ENCODE assay signal across 19 cellular contexts in genomic region chr1:74775735-74776134, GRCh38. TPM values are rescaled to one million over a fixed set of nuclear protein-coding genes. Genes with fewer than 3 reads are reported as not detected.
DNase-seq lines count a peak whose midpoint lies in the region; ATAC-seq and TF ChIP-seq lines count a peak whose summit lies in the region.
"Had no signal": no experiment of that assay in that cellular context is flagged by ENCODE, and none has a peak within 500 bp of the region (broad histone marks: within the 10 kb centered on the region; RNA-seq: fewer than 3 reads in every experiment).

No MANE protein-coding gene starts in this region.

- peaks cover 15% of the 10 kb centered on the region for H3K4me1 ChIP-seq in ACC112 (ENCODE audit: control insufficient read depth, insufficient read depth, low read length, unreplicated experiment)
- no peaks in the 10 kb centered on the region for H3K4me1 ChIP-seq in IMR-90 (ENCODE audit: control insufficient read depth, insufficient read depth, low read length)
- H3K4me1 ChIP-seq in OCI-LY7 (ENCODE audit: insufficient read depth, low read length, poor library complexity, severe bottlenecking), result no peaks in the 10 kb centered on the region
- H3K4me1 ChIP-seq: Caco-2 had no signal

- H2AK9ac ChIP-seq in IMR-90 (replicated peaks; ENCODE audit: low read depth, low read length, poor library complexity), result no peak overlapping the region

- H4K5ac ChIP-seq in IMR-90 (ENCODE audit: low read depth, low read length), result no peak overlapping the region

- no peak overlapping the region for H3K27ac Mint-ChIP-seq in activated T-helper 1 cell treated with anti-CD3 and anti-CD28 coated beads, Interleukin-12 subunit alpha, Interleukin-12 subunit beta, Interleukin-2, Interleukin-4 antibody, amounts not matched to agents 30 ng/mL and 10 ng/mL and 1 ng/mL, durations not matched to agents 14 hours and 24 hours and 36 hours
- H3K27ac Mint-ChIP-seq: CD14-positive monocyte had no signal

- no peak overlapping the region for H3K4me3 Mint-ChIP-seq in activated T-helper 1 cell treated with anti-CD3 and anti-CD28 coated beads, Interleukin-12 subunit alpha, Interleukin-12 subunit beta, Interleukin-2, Interleukin-4 antibody, amounts not matched to agents 30 ng/mL and 10 ng/mL and 1 ng/mL, durations not matched to agents 14 hours and 24 hours and 36 hours
- H3K4me3 Mint-ChIP-seq: CD14-positive monocyte had no signal

- no peak overlapping the region for H4K8ac ChIP-seq in IMR-90 (ENCODE audit: low read depth in 2 of 2, low read length in 2 of 2)

- H3K14ac ChIP-seq in IMR-90 (replicated peaks; ENCODE audit: low read depth, low read length), result no peak overlapping the region

- ATAC-seq in IMR-90 (ENCODE audit: low read depth) (no peak), GM21526 (IDR thresholded peaks at IDR 0.05; ENCODE audit: low FRiP score, unreplicated experiment) (no peak)
- ATAC-seq: GM12878 had no signal

- H2BK5ac ChIP-seq in IMR-90 (ENCODE audit: low read depth, low read length, poor library complexity, severe bottlenecking), result no peak overlapping the region

- H4K91ac ChIP-seq in IMR-90 (ENCODE audit: insufficient read depth, low read depth, low read length), result no peak overlapping the region

- no peak for TF ChIP-seq POLR2A in IMR-90 (IDR thresholded peaks at IDR 0.05; ENCODE audit: low read depth, low read length)

- no peak overlapping the region for H3K9ac ChIP-seq in IMR-90 (ENCODE audit: low read depth, low read length)
- H3K9ac ChIP-seq: GM23248 had no signal

- H3K56ac ChIP-seq in IMR-90 (ENCODE audit: extremely low read depth, insufficient read depth, low read length), result no peak overlapping the region

- no peak overlapping the region for H3K18ac ChIP-seq in IMR-90 (ENCODE audit: low read depth, low read length)

- no peaks in the 10 kb centered on the region for H3K9me3 Mint-ChIP-seq in activated T-helper 1 cell treated with anti-CD3 and anti-CD28 coated beads, Interleukin-12 subunit alpha, Interleukin-12 subunit beta, Interleukin-2, Interleukin-4 antibody, amounts not matched to agents 30 ng/mL and 10 ng/mL and 1 ng/mL, durations not matched to agents 14 hours and 24 hours and 36 hours
- H3K9me3 Mint-ChIP-seq: CD14-positive monocyte had no signal

- no peak overlapping the region for H2BK15ac ChIP-seq in IMR-90 (ENCODE audit: low read depth, low read length)

- CTCF ChIA-PET in IMR-90 (lab: Yijun Ruan, JAX) (interaction anchor here (1.1 to 2.0 kb wide), 2 partner anchors 12 to 427 kb away, joined by 3 to 14 read pairs; no protein-coding TSS in a partner anchor), OCI-LY7 (lab: Charles Lee; ENCODE audit: unreplicated experiment) (no interaction called here)

- H2BK120ac ChIP-seq in IMR-90 (ENCODE audit: low read depth, low read length), result no peak overlapping the region

- H3K27me3 ChIP-seq in ACC112 (ENCODE audit: insufficient read depth, low read length) (no peaks in the 10 kb centered on the region), IMR-90 (ENCODE audit: control insufficient read depth, insufficient read depth, low read length) (no peaks in the 10 kb centered on the region)

- in situ Hi-C loops in IMR-90 (cut with MboI; ENCODE audit: low sequenced_read_pairs), result no loop called here
- in situ Hi-C loops in astrocyte of the cerebellum (cut with HindIII; ENCODE audit: low sequenced_read_pairs), result no loop called here

- dilution Hi-C loops in IMR-90 (cut with HindIII; ENCODE audit: low sequenced_read_pairs, unreplicated experiment), result no loop called here

- WGBS in IMR-90 (ENCODE audit: extremely low coverage in 2 of 2, insufficient read length in 1 of 2), 2 experiments, result no CpG with 5 or more reads among the region's 2 CpGs

- H3K4me3 ChIP-seq in ACC112 (ENCODE audit: low read depth, low read length), result no peak overlapping the region
- H3K4me3 ChIP-seq in IMR-90 (ENCODE audit: insufficient read depth, low read depth, low read length), result no peak overlapping the region
- no peak overlapping the region for H3K4me3 ChIP-seq in astrocyte of the cerebellum (ENCODE audit: low read depth, low read length)
- no peak overlapping the region for H3K4me3 ChIP-seq in OCI-LY7 (ENCODE audit: low read depth, low read length, poor library complexity, severe bottlenecking)
- H3K4me3 ChIP-seq: GM12878, GM23248 had no signal

- no peaks in the 10 kb centered on the region for H3K9me2 ChIP-seq in OCI-LY7 (ENCODE audit: insufficient read depth, low read length)

- intact Hi-C loops in IMR-90 (cut with micrococcal nuclease), result no loop called here
- intact Hi-C loops in activated T-helper 1 cell treated with anti-CD3 and anti-CD28 coated beads, Interleukin-12 subunit alpha, Interleukin-12 subunit beta, Interleukin-2, Interleukin-4 antibody, amounts not matched to agents 30 ng/mL and 10 ng/mL and 1 ng/mL, durations not matched to agents 14 hours and 24 hours and 36 hours (cut with micrococcal nuclease), result loop anchor here (10.0 kb wide), 1 partner anchor 359 kb away; the partner anchor contains the start of gene LHX8
- intact Hi-C loops in OCI-LY7 (cut with micrococcal nuclease; ENCODE audit: unreplicated experiment), result no loop called here

- H2BK20ac ChIP-seq in IMR-90 (ENCODE audit: low read depth, low read length), result no peak overlapping the region

- no peak overlapping the region for H2AK5ac ChIP-seq in IMR-90 (ENCODE audit: low read depth, low read length)

- H2AFZ ChIP-seq in ACC112 (ENCODE audit: low read length, unreplicated experiment), result peak overlapping the region; percentile 32
- H2AFZ ChIP-seq in IMR-90 (replicated peaks; ENCODE audit: low read length, poor library complexity), result no peak overlapping the region
- H2AFZ ChIP-seq in OCI-LY7 (ENCODE audit: low read length), result no peak overlapping the region
- H2AFZ ChIP-seq: GM23248 had no signal

- TF ChIP-seq CTCF in AG09319 (IDR thresholded peaks at IDR 0.05; ENCODE audit: low read depth, low read length) (peak; percentile 50), IMR-90 (conservative IDR thresholded peaks at IDR 0.05; ENCODE audit: low read depth, low read length) (peak; percentile 14; the same call in 1 of the 2 replicates), astrocyte of the cerebellum (IDR thresholded peaks at IDR 0.05; ENCODE audit: low read depth, low read length, missing control alignments) (peak; percentile 15), OCI-LY7 (conservative IDR thresholded peaks at IDR 0.05; ENCODE audit: low read length) (no peak)

- H3K27ac ChIP-seq in ACC112 (ENCODE audit: low read depth, low read length), result no peak overlapping the region
- H3K27ac ChIP-seq in IMR-90 (ENCODE audit: insufficient read depth, low read length), result no peak overlapping the region
- H3K27ac ChIP-seq in OCI-LY7 (ENCODE audit: low read depth, low read length, poor library complexity, severe bottlenecking), result no peak overlapping the region
- H3K27ac ChIP-seq: GM23248 had no signal

- no peaks in the 10 kb centered on the region for H3K36me3 Mint-ChIP-seq in activated T-helper 1 cell treated with anti-CD3 and anti-CD28 coated beads, Interleukin-12 subunit alpha, Interleukin-12 subunit beta, Interleukin-2, Interleukin-4 antibody, amounts not matched to agents 30 ng/mL and 10 ng/mL and 1 ng/mL, durations not matched to agents 14 hours and 24 hours and 36 hours (ENCODE audit: low read depth)
- H3K36me3 Mint-ChIP-seq: CD14-positive monocyte had no signal

- DNase-seq in AG09319 (ENCODE audit: extremely low read depth, low read depth) (no peak), IMR-90 (no peak), astrocyte of the cerebellum (ENCODE audit: low read depth) (no peak), OCI-LY7 (ENCODE audit: low spot score) (no peak)
- no peak for DNase-seq in activated T-helper 1 cell treated with anti-CD3 and anti-CD28 coated beads, Interleukin-12 subunit alpha, Interleukin-12 subunit beta, Interleukin-2, Interleukin-4 antibody, amounts not matched to agents 30 ng/mL and 10 ng/mL and 1 ng/mL, durations not matched to agents 14 hours and 24 hours and 36 hours (ENCODE audit: low spot score)
- DNase-seq: Caco-2, DMS79 treated with DMSO at 0.1 percent for 48 hours, GM23248, KBM-7, NCI-H1048, NCI-H1694, NCI-H2107, NCI-H345, NCI-H526, SHP77 had no signal

- H4K20me1 ChIP-seq in IMR-90 (ENCODE audit: insufficient read depth, low read length) (no peaks in the 10 kb centered on the region), OCI-LY7 (ENCODE audit: insufficient read depth, low read length) (no peaks in the 10 kb centered on the region)

- H3K9me3 ChIP-seq in IMR-90 (ENCODE audit: control insufficient read depth, insufficient read depth, low read length), result no peaks in the 10 kb centered on the region
- H3K9me3 ChIP-seq in OCI-LY7 (ENCODE audit: low read length), result no peaks in the 10 kb centered on the region
- H3K9me3 ChIP-seq: Caco-2 had no signal

- no peaks in the 10 kb centered on the region for H3K9me1 ChIP-seq in IMR-90 (ENCODE audit: insufficient read depth, low read length)

- H3K4me2 ChIP-seq in IMR-90 (ENCODE audit: low read depth, low read length) (no peak overlapping the region), OCI-LY7 (ENCODE audit: low read length) (no peak overlapping the region)

- H3K36me3 ChIP-seq in ACC112 (ENCODE audit: insufficient read depth, low read length) (no peaks in the 10 kb centered on the region), IMR-90 (ENCODE audit: control insufficient read depth, insufficient read depth, low read length) (no peaks in the 10 kb centered on the region), OCI-LY7 (ENCODE audit: insufficient read depth, low read length) (no peaks in the 10 kb centered on the region)

- TF ChIP-seq RAD21 in IMR-90 (IDR thresholded peaks at IDR 0.05; ENCODE audit: low read length), result no peak

- BruUV-seq in IMR-90 (replicated peaks; lab: Mats Ljungman, UMichigan) (no TSS peak), OCI-LY7 (replicated peaks; lab: Mats Ljungman, UMichigan) (no TSS peak)

- POLR2A ChIA-PET in IMR-90 (lab: Charles Lee; ENCODE audit: unreplicated experiment), result no interaction called here
- POLR2A ChIA-PET in OCI-LY7 (lab: Charles Lee), result interaction anchor here (0.9 to 1.0 kb wide), 2 partner anchors 9 to 11 kb away, joined by 3 read pairs; no protein-coding TSS in a partner anchor

- no peaks in the 10 kb centered on the region for H3K4me1 Mint-ChIP-seq in activated T-helper 1 cell treated with anti-CD3 and anti-CD28 coated beads, Interleukin-12 subunit alpha, Interleukin-12 subunit beta, Interleukin-2, Interleukin-4 antibody, amounts not matched to agents 30 ng/mL and 10 ng/mL and 1 ng/mL, durations not matched to agents 14 hours and 24 hours and 36 hours (ENCODE audit: low read depth)
- H3K4me1 Mint-ChIP-seq: CD14-positive monocyte had no signal

- H3K23ac ChIP-seq in IMR-90 (ENCODE audit: low read depth, low read length), result no peak overlapping the region

- H3K79me2 ChIP-seq in ACC112 (ENCODE audit: control insufficient read depth, insufficient read depth, low read length, unreplicated experiment) (no peaks in the 10 kb centered on the region), OCI-LY7 (ENCODE audit: insufficient read depth, low read depth, low read length) (no peaks in the 10 kb centered on the region)

- H3K27me3 Mint-ChIP-seq in activated T-helper 1 cell treated with anti-CD3 and anti-CD28 coated beads, Interleukin-12 subunit alpha, Interleukin-12 subunit beta, Interleukin-2, Interleukin-4 antibody, amounts not matched to agents 30 ng/mL and 10 ng/mL and 1 ng/mL, durations not matched to agents 14 hours and 24 hours and 36 hours (ENCODE audit: insufficient read depth), result peaks cover 4% of the 10 kb centered on the region

- H3K79me1 ChIP-seq in IMR-90 (ENCODE audit: low read depth in 1 of 2, low read length in 2 of 2), result no peaks in the 10 kb centered on the region

- no peak overlapping the region for H3K4ac ChIP-seq in IMR-90 (ENCODE audit: low read depth, low read length)

RNA-seq across cellular contexts. Expression of gene TYW3, which starts 42.8 kb away (rescaled TPM):
- 16.5 and 23.9 TPM in 2 replicates for total RNA-seq in IMR-90 (2012; rRNA removed)
- 8.1 and 9.3 TPM in 2 replicates for polyA plus RNA-seq in IMR-90 (2012; rRNA removed)
- 2.2 and 3.2 TPM in 2 replicates for polyA plus RNA-seq in IMR-90 (2012; cell fraction: cytosol; rRNA removed)
- 1.3 and 7.7 TPM in 2 replicates for polyA plus RNA-seq in IMR-90 (2012; cell fraction: nucleus; rRNA removed; ENCODE audit: low replicate concordance)
- total RNA-seq in activated T-helper 1 cell treated with anti-CD3 and anti-CD28 coated beads, Interleukin-12 subunit alpha, Interleukin-12 subunit beta, Interleukin-2, Interleukin-4 antibody, amounts not matched to agents 30 ng/mL and 10 ng/mL and 1 ng/mL, durations not matched to agents 14 hours and 24 hours and 36 hours, result 33.7 and 39.7 TPM in 2 replicates
- 8.3 and 11.0 TPM in 2 replicates for total RNA-seq in OCI-LY7 (2014; rRNA removed; shearing (Covaris generic))
- 25.3 and 29.1 TPM in 2 replicates for total RNA-seq in OCI-LY7 (2022)

RNA-seq across cellular contexts. Expression of gene CRYZ, which starts 42.9 kb away (rescaled TPM):
- total RNA-seq in IMR-90 (2012; rRNA removed), result 43.4 and 60.3 TPM in 2 replicates
- polyA plus RNA-seq in IMR-90 (2012; rRNA removed), result 31.4 and 40.6 TPM in 2 replicates
- polyA plus RNA-seq in IMR-90 (2012; cell fraction: cytosol; rRNA removed), result 7.4 and 9.0 TPM in 2 replicates
- 3.4 and 35.0 TPM in 2 replicates for polyA plus RNA-seq in IMR-90 (2012; cell fraction: nucleus; rRNA removed; ENCODE audit: low replicate concordance)
- 13.7 and 16.8 TPM in 2 replicates for total RNA-seq in activated T-helper 1 cell treated with anti-CD3 and anti-CD28 coated beads, Interleukin-12 subunit alpha, Interleukin-12 subunit beta, Interleukin-2, Interleukin-4 antibody, amounts not matched to agents 30 ng/mL and 10 ng/mL and 1 ng/mL, durations not matched to agents 14 hours and 24 hours and 36 hours
- 20.6 and 27.8 TPM in 2 replicates for total RNA-seq in OCI-LY7 (2014; rRNA removed; shearing (Covaris generic))
- total RNA-seq in OCI-LY7 (2022), result 36.7 and 39.0 TPM in 2 replicates
